ENCODE assay signal across 9 cellular contexts in the genomic region with DNA sequence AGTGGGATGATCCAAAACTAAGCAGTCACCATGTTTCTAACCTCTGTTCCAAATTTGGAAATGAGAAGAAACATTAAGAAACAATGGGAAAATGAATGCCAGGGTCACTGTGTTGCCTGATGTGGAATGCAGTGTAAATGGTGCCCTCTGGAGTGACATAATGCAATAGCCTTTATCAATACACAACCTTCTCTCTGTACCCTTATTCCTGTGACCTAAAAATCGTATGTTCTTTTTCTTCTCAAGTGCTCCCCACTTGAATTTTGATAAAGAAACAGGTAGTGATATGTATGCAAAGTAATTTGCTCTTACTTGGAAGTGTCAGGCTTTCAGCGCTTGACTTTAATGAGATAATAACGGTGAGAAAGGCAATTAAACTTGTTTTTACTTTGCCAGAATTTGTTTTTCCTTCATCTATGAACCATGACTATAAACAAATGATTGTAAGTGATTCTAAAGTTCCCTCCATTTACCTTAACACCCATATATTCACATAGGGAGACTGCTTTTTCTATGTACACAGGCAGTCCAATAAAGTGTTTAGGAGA.
DNase-seq lines count a peak whose midpoint lies in the region; ATAC-seq and TF ChIP-seq lines count a peak whose summit lies in the region.
"Had no signal": no experiment of that assay in that cellular context is flagged by ENCODE, and none has a peak within 500 bp of the region (broad histone marks: within the 10 kb centered on the region; RNA-seq: fewer than 3 reads in every experiment).

No MANE protein-coding gene starts in this region.

- peak; percentile 25; the same call in 1 of the 2 replicates for TF ChIP-seq CTCF in OCI-LY1 (IDR thresholded peaks at IDR 0.05; ENCODE audit: low read length)
- TF ChIP-seq CTCF in fibroblast of pulmonary artery (IDR thresholded peaks at IDR 0.05; ENCODE audit: low read length, missing control alignments) = peak; percentile 47

- no peak for ATAC-seq in HG03460 (IDR thresholded peaks at IDR 0.05; ENCODE audit: unreplicated experiment)

- no peak overlapping the region for H3K27ac ChIP-seq in OCI-LY1 (ENCODE audit: low read depth, low read length, poor library complexity, severe bottlenecking)
- H3K27ac ChIP-seq: BLaER1 had no signal

- no peak overlapping the region for H3K4me2 ChIP-seq in OCI-LY1 (ENCODE audit: low read length)
- H3K4me2 ChIP-seq: BLaER1 had no signal

- H3K9me2 ChIP-seq in OCI-LY1 (ENCODE audit: low read depth, low read length) = no peaks in the 10 kb centered on the region

- H3K9me3 ChIP-seq in OCI-LY1 (ENCODE audit: low read length) = no peaks in the 10 kb centered on the region

- no peaks in the 10 kb centered on the region for H3K4me1 ChIP-seq in OCI-LY1 (ENCODE audit: insufficient read depth, low read length, severe bottlenecking)

- H3F3A ChIP-seq in OCI-LY1 (ENCODE audit: insufficient read depth, low read length) = no peaks in the 10 kb centered on the region

- H3K9ac ChIP-seq in OCI-LY1 (ENCODE audit: low read length) = no peak overlapping the region
- H3K9ac ChIP-seq: BLaER1 had no signal

- H3K79me2 ChIP-seq in OCI-LY1 (ENCODE audit: insufficient read depth, low read length) = no peaks in the 10 kb centered on the region

- DNase-seq in DMS153 treated with DMSO at 0.1 percent for 48 hours (lab: John Stamatoyannopoulos, UW; ENCODE audit: unreplicated experiment) = peak; percentile 3
- no peak for DNase-seq in DMS153 (lab: John Stamatoyannopoulos, UW)
- peak; percentile 62 for DNase-seq in fibroblast of pulmonary artery (ENCODE audit: low read depth)
- DNase-seq in skeletal muscle cell (ENCODE audit: low read depth) = peak; percentile 5
- no peak for DNase-seq in activated CD4-positive, alpha-beta T cell treated with anti-CD3 and anti-CD28 coated beads, Interleukin-2, amount 50 U/mL, for 48 hours
- no peak for DNase-seq in NCI-H187 (lab: John Stamatoyannopoulos, UW)

- H4K20me1 ChIP-seq in OCI-LY1 (ENCODE audit: insufficient read depth, low read length) = no peaks in the 10 kb centered on the region
- H4K20me1 ChIP-seq: BLaER1 had no signal

- H3K4me3 ChIP-seq in OCI-LY1 (ENCODE audit: low read depth, low read length, poor library complexity, severe bottlenecking) = no peak overlapping the region
- H3K4me3 ChIP-seq in fibroblast of pulmonary artery (replicated peaks; ENCODE audit: low read depth, low read length) = no peak overlapping the region
- H3K4me3 ChIP-seq in skeletal muscle cell (ENCODE audit: low read depth, low read length) = no peak overlapping the region
- H3K4me3 ChIP-seq: BLaER1 had no signal

- H3K27me3 ChIP-seq in OCI-LY1 (ENCODE audit: insufficient read depth, low read length) = no peaks in the 10 kb centered on the region
- H3K27me3 ChIP-seq: BLaER1 had no signal

- no peaks in the 10 kb centered on the region for H3K36me3 ChIP-seq in OCI-LY1 (ENCODE audit: insufficient read depth, low read length)
- H3K36me3 ChIP-seq: BLaER1 had no signal

- no peak overlapping the region for H2AFZ ChIP-seq in OCI-LY1 (ENCODE audit: low read length)

Comparison
In these comparisons a context has a peak if more than half of its experiments do, and no peak if none do; other contexts are left out.
1. DNase-seq: peak in DMS153 treated with DMSO at 0.1 percent for 48 hours (single experiment), fibroblast of pulmonary artery (single experiment) and skeletal muscle cell (single experiment); none in DMS153 (single experiment), activated CD4-positive, alpha-beta T cell treated with anti-CD3 and anti-CD28 coated beads, Interleukin-2, amount 50 U/mL, for 48 hours (0 of 2) and NCI-H187 (0 of 2).